1 cellular context compared by ENCODE assay signal in the genomic region with DNA sequence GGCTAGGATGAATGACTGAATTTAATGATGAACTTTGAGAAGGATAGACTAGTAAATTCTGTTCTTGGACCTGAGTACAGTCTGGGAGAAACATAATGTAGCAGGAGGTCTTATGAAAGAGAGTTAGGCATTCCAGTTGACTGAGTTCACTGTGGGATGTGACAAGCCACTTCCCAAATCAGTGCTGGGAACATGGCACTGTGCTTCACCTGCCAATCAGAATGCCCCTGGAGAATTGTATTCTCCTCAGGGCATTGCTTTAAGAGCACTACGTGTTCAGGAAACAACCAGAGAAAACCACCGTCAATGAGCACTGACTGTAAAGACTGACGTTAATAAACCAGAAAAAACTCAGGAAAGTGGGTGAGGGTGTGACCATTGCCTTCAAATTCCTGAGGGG.
TF ChIP-seq lines count a peak whose summit lies in the region.

No MANE protein-coding gene starts in this region.

TF ChIP-seq in HepG2, 621 proteins besides CTCF, POLR2A, EP300 and RAD21:
- TF ChIP-seq ZNF879 (CRISPR knock-in tag; IDR thresholded peaks at IDR 0.05) (no peak), ERF (CRISPR knock-in tag; IDR thresholded peaks at IDR 0.05) (no peak), ZNF17 (CRISPR knock-in tag; IDR thresholded peaks at IDR 0.05) (no peak), POLR2AphosphoS5 (IDR thresholded peaks at IDR 0.05; ENCODE audit: low read depth, low read length) (no peak), GATAD2A (CRISPR knock-in tag; IDR thresholded peaks at IDR 0.05) (no peak)
